In genomic region chr1:222792744-222793143, GRCh38 we compare ENCODE assay signal across 8 cellular contexts. TPM values are rescaled to one million over a fixed set of nuclear protein-coding genes. Genes with fewer than 3 reads are reported as not detected.
DNase-seq lines count a peak whose midpoint lies in the region; ATAC-seq, FAIRE-seq and TF ChIP-seq lines count a peak whose summit lies in the region.

No MANE protein-coding gene starts in this region.

- peaks cover 1% of the 10 kb centered on the region; the same call in 1 of the 2 replicates for H3K27me3 ChIP-seq in H7 (ENCODE audit: control insufficient read depth, insufficient read depth, low read length)
- H3K27me3 ChIP-seq in adrenal gland, result no peaks in the 10 kb centered on the region
- H3K27me3 ChIP-seq in HepG2 (ENCODE audit: control insufficient read depth in 1 of 2, insufficient read depth in 2 of 2, low read length in 2 of 2), result no peaks in the 10 kb centered on the region

- no peak overlapping the region for H3K4me2 ChIP-seq in HepG2 (ENCODE audit: low read depth, low read length)

- H3K79me2 ChIP-seq in HepG2 (ENCODE audit: insufficient read depth, low read length), result no peaks in the 10 kb centered on the region

- no peak for TF ChIP-seq EP300 in HepG2 (IDR thresholded peaks at IDR 0.05; ENCODE audit: low read depth in 2 of 2, low read length in 2 of 2)
- TF ChIP-seq EP300 in HepG2 (CRISPR knock-in tag; IDR thresholded peaks at IDR 0.05; ENCODE audit: borderline replicate concordance), result no peak

- no peak overlapping the region for H2AFZ ChIP-seq in HepG2 (ENCODE audit: low read length)

- in situ Hi-C loops in HepG2 (cut with HindIII; ENCODE audit: extremely low pct_ligation_motif_present, low pct_unique_long_range_greater_than_20kb), result loop anchor here (5.0 kb wide), 1 partner anchor 295 kb away; no protein-coding TSS in a partner anchor

- H3K4me1 ChIP-seq in adrenal gland (replicated peaks in 1 of 2) (peaks cover 0 to 5% of the 10 kb centered on the region in 2 donors), HepG2 (ENCODE audit: insufficient read depth, low read length) (peaks cover under 1% of the 10 kb centered on the region; the same call in 1 of the 2 replicates)

- CTCF ChIA-PET in HepG2 (lab: Yijun Ruan, JAX; ENCODE audit: low intra/inter-chr PET ratio, low total read pairs), result interaction anchor here (1.9 to 3.7 kb wide), 3 partner anchors 289 to 331 kb away, joined by 10 to 49 read pairs (median 14); no protein-coding TSS in a partner anchor

- intact Hi-C loops in adrenal gland (cut with DNase I) (loop anchor here (2.0 to 5.0 kb wide), 2 partner anchors 288 to 290 kb away; no protein-coding TSS in a partner anchor), HepG2 (cut with micrococcal nuclease; ENCODE audit: unreplicated experiment) (loop anchor here (1.0 to 2.0 kb wide), 2 partner anchors 289 to 330 kb away; no protein-coding TSS in a partner anchor)

- no peak for DNase-seq in AG09309 (ENCODE audit: low read depth)
- DNase-seq in H7, result peak; percentile 69
- peak in 1 of 7 donors; percentile 18 for DNase-seq in adrenal gland
- no peak for DNase-seq in HepG2 (ENCODE audit: low spot score)
- DNase-seq in stimulated activated CD4-positive, alpha-beta T cell treated with anti-CD3 and anti-CD28 coated beads, Interleukin-2, amount 100 ng/mL, for 48 hours, result no peak

- no peaks in the 10 kb centered on the region for H4K20me1 ChIP-seq in HepG2 (ENCODE audit: insufficient read depth, low read length)

- TF ChIP-seq CTCF in AG09309 (IDR thresholded peaks at IDR 0.05; ENCODE audit: control insufficient read depth, insufficient read depth, low read depth, low read length, missing control alignments) (peak; percentile 51), adrenal gland (IDR thresholded peaks at IDR 0.05) (peak in 5 of 6 experiments; percentile 46 to 79 (median 69)), HepG2 (CRISPR knock-in tag; IDR thresholded peaks at IDR 0.05) (peak; percentile 66)

- ATAC-seq in HepG2 (no peak), HG02970 (IDR thresholded peaks at IDR 0.05; ENCODE audit: low FRiP score, unreplicated experiment) (no peak), GM18519 (IDR thresholded peaks at IDR 0.05; ENCODE audit: low FRiP score, unreplicated experiment) (no peak), HG02885 (IDR thresholded peaks at IDR 0.05; ENCODE audit: poor library complexity, unreplicated experiment) (no peak)

- TF ChIP-seq RAD21 in HepG2 (CRISPR knock-in tag; IDR thresholded peaks at IDR 0.05), result peak; percentile 66

- WGBS in adrenal gland, 4 donors, result 4 to 15% (median 10%) methylated on average over 2 of the region's 2 CpGs
- whole genome bisulfite sequencing in HepG2 (ENCODE audit: low lambda C conversion rate), result 0% methylated on average over 2 of the region's 2 CpGs

- H3K9me3 ChIP-seq in adrenal gland (replicated peaks in 1 of 3), result no peaks in the 10 kb centered on the region
- no peaks in the 10 kb centered on the region for H3K9me3 ChIP-seq in HepG2 (ENCODE audit: low read length)

- BruUV-seq in HepG2 (replicated peaks; lab: Mats Ljungman, UMichigan), result no TSS peak

- no peak for TF ChIP-seq POLR2A in adrenal gland (IDR thresholded peaks at IDR 0.05)
- TF ChIP-seq POLR2A in HepG2 (IDR thresholded peaks at IDR 0.05; ENCODE audit: insufficient read depth in 1 of 2, low read depth in 2 of 2, low read length in 2 of 2), result no peak

- no peak overlapping the region for H3K9ac ChIP-seq in HepG2 (ENCODE audit: insufficient read depth, low read depth, low read length)

- FAIRE-seq in HepG2 (lab: Jason Lieb, UNC), result no peak

- no peak overlapping the region for H3K27ac ChIP-seq in adrenal gland
- H3K27ac ChIP-seq in HepG2 (ENCODE audit: extremely low read length, insufficient read depth, low read length), result no peak overlapping the region

- H3K4me3 ChIP-seq in AG09309 (ENCODE audit: control insufficient read depth, low read depth, low read length), result no peak overlapping the region
- H3K4me3 ChIP-seq in H7 (ENCODE audit: insufficient read depth, low read depth, low read length), result no peak overlapping the region
- no peak overlapping the region for H3K4me3 ChIP-seq in adrenal gland
- H3K4me3 ChIP-seq in HepG2 (replicated peaks in 1 of 3; ENCODE audit: insufficient read depth in 1 of 3, low read depth in 2 of 3, low read length in 3 of 3), result no peak overlapping the region

- POLR2A ChIA-PET in HepG2 (lab: Yijun Ruan, JAX), result no interaction called here

- no peaks in the 10 kb centered on the region for H3K36me3 ChIP-seq in H7 (replicated peaks; ENCODE audit: control insufficient read depth, insufficient read depth, low read length)
- H3K36me3 ChIP-seq in adrenal gland (replicated peaks in 1 of 2), result no peaks in the 10 kb centered on the region
- H3K36me3 ChIP-seq in HepG2 (replicated peaks in 1 of 2; ENCODE audit: control insufficient read depth in 1 of 2, insufficient read depth in 2 of 2, low read length in 2 of 2), result no peaks in the 10 kb centered on the region

TF ChIP-seq in HepG2, 621 proteins besides CTCF, POLR2A, EP300 and RAD21 (continues in another document):
- peak; percentile 86 for TF ChIP-seq SMC3 (IDR thresholded peaks at IDR 0.05; ENCODE audit: low read length)
- peak; percentile 85 for TF ChIP-seq STAG1 (CRISPR knock-in tag; IDR thresholded peaks at IDR 0.05)
- TF ChIP-seq AGO1 (IDR thresholded peaks at IDR 0.05; ENCODE audit: low read depth, low read length, poor library complexity, severe bottlenecking), result no peak
- no peak for TF ChIP-seq ZNF354B (CRISPR knock-in tag; IDR thresholded peaks at IDR 0.05)
- no peak for TF ChIP-seq MTA1 (CRISPR knock-in tag; IDR thresholded peaks at IDR 0.05; ENCODE audit: borderline replicate concordance)
- no peak for TF ChIP-seq SP140L (CRISPR knock-in tag; IDR thresholded peaks at IDR 0.05; ENCODE audit: borderline replicate concordance)
- no peak for TF ChIP-seq ZNF207 (IDR thresholded peaks at IDR 0.05; ENCODE audit: borderline replicate concordance)

RNA-seq across cellular contexts. Expression of gene DISP1, which starts 22.1 kb away (rescaled TPM):
- total RNA-seq in H7 (2014; rRNA removed; shearing (Covaris generic)), result 4.0 and 4.8 TPM in 2 replicates
- total RNA-seq in adrenal gland (10 to 100 TPM; 13.3 to 25.4 (median 17.7) TPM), HepG2 (2016; rRNA removed; fragmentation: Illumina TruSeq; extraction: Trizol) (1.2 and 1.9 TPM in 2 replicates)
- polyA plus RNA-seq in adrenal gland (10 to 100 TPM in 1 of 3 donors, 1 to 10 TPM in 2; 6.8 to 15.3 (median 7.3) TPM), HepG2 (2011; rRNA removed) (1.8 and 2.0 TPM in 2 replicates)
- total RNA-seq in HepG2 (2016; cell fraction: cytosol; rRNA removed; fragmentation: Illumina TruSeq; extraction: Trizol; ENCODE audit: low read depth), result 1.3 and 2.3 TPM in 2 replicates
- 1.1 and 1.8 TPM in 2 replicates for total RNA-seq in HepG2 (2016; cell fraction: insoluble cytoplasmic fraction; rRNA removed; fragmentation: Illumina TruSeq; extraction: Trizol)
- total RNA-seq in HepG2 (2016; cell fraction: membrane; rRNA removed; fragmentation: Illumina TruSeq; extraction: Trizol), result 0.83 and 0.87 TPM in 2 replicates
- 2.7 and 3.4 TPM in 2 replicates for total RNA-seq in HepG2 (2016; cell fraction: nucleus; rRNA removed; fragmentation: Illumina TruSeq; extraction: Trizol)
- polyA plus RNA-seq in HepG2 (2011; cell fraction: cytosol; rRNA removed), result 1.5 and 2.1 TPM in 2 replicates
- polyA plus RNA-seq in HepG2 (2011; cell fraction: nucleus; rRNA removed), result 3.3 and 3.6 TPM in 2 replicates
- 1.3 and 2.0 TPM in 2 replicates for polyA plus RNA-seq in HepG2 (2012)
- 0.15 and 0.40 TPM in 2 replicates for polyA plus RNA-seq in HepG2 (2016; cell fraction: cytosol; fragmentation: Illumina TruSeq; extraction: Trizol; ENCODE audit: low read depth)
- 0.84 and 1.1 TPM in 2 replicates for polyA plus RNA-seq in HepG2 (2016; cell fraction: insoluble cytoplasmic fraction; fragmentation: Illumina TruSeq; extraction: Trizol; ENCODE audit: low read depth)
- 0.19 and 0.37 TPM in 2 replicates for polyA plus RNA-seq in HepG2 (2016; cell fraction: membrane; fragmentation: Illumina TruSeq; extraction: Trizol; ENCODE audit: low read depth)
- polyA plus RNA-seq in HepG2 (2016; cell fraction: nucleus; fragmentation: Illumina TruSeq; extraction: Trizol; ENCODE audit: insufficient read depth, low read depth), result 2.4 and 3.5 TPM in 2 replicates
- polyA minus RNA-seq in HepG2 (2011; rRNA and poly(A)+ RNA removed; ENCODE audit: low replicate concordance), result 20.5 and 35.1 TPM in 2 replicates
- 2.0 and 2.4 TPM in 2 replicates for polyA minus RNA-seq in HepG2 (2011; cell fraction: cytosol; rRNA and poly(A)+ RNA removed)
- polyA minus RNA-seq in HepG2 (2011; cell fraction: nucleus; rRNA and poly(A)+ RNA removed), result 7.2 and 9.3 TPM in 2 replicates

RNA-seq across cellular contexts. Expression of gene FAM177B, which starts 55.7 kb away (rescaled TPM):
- not detected in 2 replicates for total RNA-seq in H7 (2014; rRNA removed; shearing (Covaris generic))
- total RNA-seq in adrenal gland (1 to 10 TPM in 7 of 8 donors, under 1 TPM in 1; 0.61 to 2.3 (median 1.8) TPM), HepG2 (2016; rRNA removed; fragmentation: Illumina TruSeq; extraction: Trizol) (not detected in 2 replicates)
- polyA plus RNA-seq in adrenal gland (1 to 10 TPM; 1.1 to 1.5 (median 1.4) TPM), HepG2 (2011; rRNA removed) (0.05 and 0.20 TPM in 2 replicates)
- not detected in 2 replicates for total RNA-seq in HepG2 (2016; cell fraction: cytosol; rRNA removed; fragmentation: Illumina TruSeq; extraction: Trizol; ENCODE audit: low read depth)
- not detected in 2 replicates for total RNA-seq in HepG2 (2016; cell fraction: insoluble cytoplasmic fraction; rRNA removed; fragmentation: Illumina TruSeq; extraction: Trizol)
- total RNA-seq in HepG2 (2016; cell fraction: membrane; rRNA removed; fragmentation: Illumina TruSeq; extraction: Trizol), result not detected in 2 replicates
- not detected in 2 replicates for total RNA-seq in HepG2 (2016; cell fraction: nucleus; rRNA removed; fragmentation: Illumina TruSeq; extraction: Trizol)
- polyA plus RNA-seq in HepG2 (2011; cell fraction: cytosol; rRNA removed), result not detected in 2 replicates
- polyA plus RNA-seq in HepG2 (2011; cell fraction: nucleus; rRNA removed), result 0.08 TPM in 1 of 2 replicates, not detected in the other
- 0.27 and 0.86 TPM in 2 replicates for polyA plus RNA-seq in HepG2 (2012)
- not detected in 2 replicates for polyA plus RNA-seq in HepG2 (2016; cell fraction: cytosol; fragmentation: Illumina TruSeq; extraction: Trizol; ENCODE audit: low read depth)
- polyA plus RNA-seq in HepG2 (2016; cell fraction: insoluble cytoplasmic fraction; fragmentation: Illumina TruSeq; extraction: Trizol; ENCODE audit: low read depth), result not detected in 2 replicates
- polyA plus RNA-seq in HepG2 (2016; cell fraction: membrane; fragmentation: Illumina TruSeq; extraction: Trizol; ENCODE audit: low read depth), result not detected in 2 replicates
- not detected in 2 replicates for polyA plus RNA-seq in HepG2 (2016; cell fraction: nucleus; fragmentation: Illumina TruSeq; extraction: Trizol; ENCODE audit: insufficient read depth, low read depth)
- not detected in 2 replicates for polyA minus RNA-seq in HepG2 (2011; rRNA and poly(A)+ RNA removed; ENCODE audit: low replicate concordance)
- polyA minus RNA-seq in HepG2 (2011; cell fraction: cytosol; rRNA and poly(A)+ RNA removed), result not detected in 2 replicates
- polyA minus RNA-seq in HepG2 (2011; cell fraction: nucleus; rRNA and poly(A)+ RNA removed), result 0.25 TPM in 1 of 2 replicates, not detected in the other
